Comparison of ENCODE assay signal across 17 cellular contexts in genomic region chr2:235514627-235515363, GRCh38. TPM values are rescaled to one million over a fixed set of nuclear protein-coding genes. Genes with fewer than 3 reads are reported as not detected.
DNase-seq lines count a peak whose midpoint lies in the region; ATAC-seq and TF ChIP-seq lines count a peak whose summit lies in the region.
"Had no signal": no experiment of that assay in that cellular context is flagged by ENCODE, and none has a peak within 500 bp of the region (broad histone marks: within the 10 kb centered on the region; RNA-seq: fewer than 3 reads in every experiment).

No MANE protein-coding gene starts in this region.

- H3F3A ChIP-seq in Loucy (ENCODE audit: low read depth), result no peaks in the 10 kb centered on the region

- H3K9me2 ChIP-seq in Loucy (replicated peaks; ENCODE audit: low read depth, low read length), result no peaks in the 10 kb centered on the region

- H3K4me3 ChIP-seq in Loucy (ENCODE audit: low read length, poor library complexity, severe bottlenecking) (no peak overlapping the region), mucosa of rectum (ENCODE audit: low read length in 2 of 2) (no peak overlapping the region)
- no peak overlapping the region for H3K4me3 ChIP-seq in naive thymus-derived CD4-positive, alpha-beta T cell (ENCODE audit: low read length)
- H3K4me3 ChIP-seq: GM23248, lung had no signal

- CTCF ChIA-PET in Calu3 (lab: Charles Lee), result interaction anchor here (0.5 to 1.3 kb wide), 2 partner anchors 13 to 37 kb away, joined by 3 to 4 read pairs; no protein-coding TSS in a partner anchor
- CTCF ChIA-PET in naive thymus-derived CD4-positive, alpha-beta T cell (lab: Charles Lee), result no interaction called here

- intact Hi-C loops in Calu3 (cut with micrococcal nuclease; ENCODE audit: unreplicated experiment), result no loop called here
- intact Hi-C loops in naive thymus-derived CD4-positive, alpha-beta T cell (cut with micrococcal nuclease), result no loop called here
- intact Hi-C loops in posterior cingulate gyrus (cut with DNase I), result no loop called here

- H3K27ac ChIP-seq in epithelial cell of prostate, result no peak overlapping the region
- H3K27ac ChIP-seq in mucosa of rectum (ENCODE audit: low read depth in 2 of 2, low read length in 2 of 2), result peak overlapping the region; percentile 95 to 98
- no peak overlapping the region for H3K27ac ChIP-seq in naive thymus-derived CD4-positive, alpha-beta T cell (ENCODE audit: low read depth, low read length)
- H3K27ac ChIP-seq: GM23248, HL-60 had no signal

- H3K4me1 ChIP-seq in Loucy (ENCODE audit: insufficient read depth, low read length, poor library complexity, severe bottlenecking), result no peaks in the 10 kb centered on the region
- H3K4me1 ChIP-seq in mucosa of rectum (ENCODE audit: control insufficient read depth in 2 of 2, insufficient read depth in 2 of 2, low read length in 2 of 2), result peaks cover 48 to 58% of the 10 kb centered on the region in 2 donors
- no peaks in the 10 kb centered on the region for H3K4me1 ChIP-seq in naive thymus-derived CD4-positive, alpha-beta T cell (ENCODE audit: control insufficient read depth in 2 of 2, insufficient read depth in 2 of 2, low read length in 2 of 2)

- no peak for ATAC-seq in naive thymus-derived CD4-positive, alpha-beta T cell
- ATAC-seq: activated T-helper 17 cell treated with anti-CD3 and anti-CD28 coated beads, Interleukin-2, amount 50 U/mL, for 72 hours had no signal

- peak; percentile 40 for DNase-seq in Calu3
- peak; percentile 20 for DNase-seq in epithelial cell of prostate (ENCODE audit: low read depth, low spot score)
- no peak for DNase-seq in naive thymus-derived CD4-positive, alpha-beta T cell
- no peak for DNase-seq in posterior cingulate gyrus
- DNase-seq in NCI-H128 (lab: John Stamatoyannopoulos, UW; ENCODE audit: unreplicated experiment), result no peak
- DNase-seq in chondrocyte (ENCODE audit: low spot score), result no peak
- DNase-seq: activated CD4-positive, alpha-beta T cell treated with anti-CD3 and anti-CD28 coated beads, Interleukin-2, amount 50 U/mL, for 1 hour; GM23248; NCI-H226; OCI-M1; stimulated activated naive CD4-positive, alpha-beta T cell; T-helper 2 cell had no signal

- H3K36me3 Mint-ChIP-seq in Calu3 (ENCODE audit: insufficient read depth, unreplicated experiment), result no peaks in the 10 kb centered on the region
- H3K36me3 Mint-ChIP-seq in naive thymus-derived CD4-positive, alpha-beta T cell, result no peaks in the 10 kb centered on the region
- no peaks in the 10 kb centered on the region for H3K36me3 Mint-ChIP-seq in chondrocyte (ENCODE audit: low read depth)

- TF ChIP-seq CTCF in Calu3 (IDR thresholded peaks at IDR 0.05; ENCODE audit: unreplicated experiment) (no peak), Loucy (conservative IDR thresholded peaks at IDR 0.05; ENCODE audit: low read length) (0 out of 2 replicates have a peak, but pooled peaks have one; percentile 8), chondrocyte (IDR thresholded peaks at IDR 0.05) (no peak)

- H3K27me3 Mint-ChIP-seq in Calu3 (ENCODE audit: unreplicated experiment) (no peaks in the 10 kb centered on the region), chondrocyte (ENCODE audit: low read depth) (no peaks in the 10 kb centered on the region)
- H3K27me3 Mint-ChIP-seq in naive thymus-derived CD4-positive, alpha-beta T cell, result peaks cover 0 to 22% (median 7%) of the 10 kb centered on the region in 5 donors

- peaks cover 39% of the 10 kb centered on the region for H3K4me1 Mint-ChIP-seq in Calu3 (ENCODE audit: low read depth, unreplicated experiment)
- H3K4me1 Mint-ChIP-seq in naive thymus-derived CD4-positive, alpha-beta T cell, result no peaks in the 10 kb centered on the region
- peaks cover 27% of the 10 kb centered on the region for H3K4me1 Mint-ChIP-seq in chondrocyte (ENCODE audit: low read depth)
- H3K4me1 Mint-ChIP-seq: activated T-helper 17 cell treated with anti-CD3 and anti-CD28 coated beads, Interleukin-2, amount 50 U/mL, for 72 hours had no signal

- no peaks in the 10 kb centered on the region for H3K79me2 ChIP-seq in Loucy (ENCODE audit: insufficient read depth, low read length)

- H4K20me1 ChIP-seq in Loucy (ENCODE audit: insufficient read depth, low read length, poor library complexity, severe bottlenecking), result no peaks in the 10 kb centered on the region

- H3K4me2 ChIP-seq in Loucy (ENCODE audit: low read depth, low read length, poor library complexity, severe bottlenecking), result no peak overlapping the region

- BruUV-seq in Calu3 (replicated peaks; lab: Mats Ljungman, UMichigan), result no TSS peak

- peak overlapping the region; percentile 16 for H3K4me3 Mint-ChIP-seq in Calu3 (ENCODE audit: low read depth, unreplicated experiment)
- no peak overlapping the region for H3K4me3 Mint-ChIP-seq in naive thymus-derived CD4-positive, alpha-beta T cell
- H3K4me3 Mint-ChIP-seq in chondrocyte (ENCODE audit: unreplicated experiment), result no peak overlapping the region
- H3K4me3 Mint-ChIP-seq: activated T-helper 17 cell treated with anti-CD3 and anti-CD28 coated beads, Interleukin-2, amount 50 U/mL, for 72 hours had no signal

- H3K27ac Mint-ChIP-seq in Calu3 (ENCODE audit: unreplicated experiment) (no peak overlapping the region), chondrocyte (ENCODE audit: unreplicated experiment) (no peak overlapping the region)
- no peak overlapping the region for H3K27ac Mint-ChIP-seq in naive thymus-derived CD4-positive, alpha-beta T cell
- H3K27ac Mint-ChIP-seq: activated T-helper 17 cell treated with anti-CD3 and anti-CD28 coated beads, Interleukin-2, amount 50 U/mL, for 72 hours had no signal

- H3K9ac ChIP-seq in Loucy (ENCODE audit: low read depth, low read length, poor library complexity, severe bottlenecking) (no peak overlapping the region), mucosa of rectum (ENCODE audit: low read depth in 1 of 2, low read length in 2 of 2) (peak overlapping the region in 1 of 2 donors; percentile 44)
- H3K9ac ChIP-seq: GM23248 had no signal

- H2AFZ ChIP-seq in Loucy (ENCODE audit: low read length), result no peak overlapping the region
- H2AFZ ChIP-seq: GM23248 had no signal

- POLR2A ChIA-PET in naive thymus-derived CD4-positive, alpha-beta T cell (lab: Charles Lee), result no interaction called here

- H3K9me3 ChIP-seq in Loucy (ENCODE audit: insufficient read depth, low read depth, low read length), result no peaks in the 10 kb centered on the region; the same call in 1 of the 2 replicates
- H3K9me3 ChIP-seq in mucosa of rectum (ENCODE audit: control insufficient read depth in 2 of 2, low read length in 2 of 2), result no peaks in the 10 kb centered on the region
- no peaks in the 10 kb centered on the region for H3K9me3 ChIP-seq in naive thymus-derived CD4-positive, alpha-beta T cell (ENCODE audit: control insufficient read depth in 2 of 3, low read length in 3 of 3)

- H3K27me3 ChIP-seq in Loucy (ENCODE audit: insufficient read depth, low read length, poor library complexity, severe bottlenecking) (no peaks in the 10 kb centered on the region), mucosa of rectum (ENCODE audit: control insufficient read depth in 2 of 2, insufficient read depth in 2 of 2, low read length in 2 of 2) (no peaks in the 10 kb centered on the region)
- H3K27me3 ChIP-seq in naive thymus-derived CD4-positive, alpha-beta T cell (ENCODE audit: control insufficient read depth in 2 of 2, insufficient read depth in 2 of 2, low read length in 2 of 2), result no peaks in the 10 kb centered on the region

- no peaks in the 10 kb centered on the region for H3K9me3 Mint-ChIP-seq in Calu3 (ENCODE audit: low read depth, unreplicated experiment)
- peaks cover 0 to 17% (median 0%) of the 10 kb centered on the region in 11 donors for H3K9me3 Mint-ChIP-seq in naive thymus-derived CD4-positive, alpha-beta T cell
- H3K9me3 Mint-ChIP-seq in chondrocyte (ENCODE audit: low read depth), result no peaks in the 10 kb centered on the region
- H3K9me3 Mint-ChIP-seq: activated T-helper 17 cell treated with anti-CD3 and anti-CD28 coated beads, Interleukin-2, amount 50 U/mL, for 72 hours had no signal

- H3K36me3 ChIP-seq in Loucy (ENCODE audit: insufficient read depth, low read length) (no peaks in the 10 kb centered on the region), mucosa of rectum (ENCODE audit: control insufficient read depth in 2 of 2, insufficient read depth in 2 of 2, low read length in 2 of 2) (no peaks in the 10 kb centered on the region)
- H3K36me3 ChIP-seq in naive thymus-derived CD4-positive, alpha-beta T cell (ENCODE audit: control insufficient read depth in 2 of 3, insufficient read depth in 3 of 3, low read length in 3 of 3), result no peaks in the 10 kb centered on the region

RNA-seq across cellular contexts. Expression of gene AGAP1, which starts 21.0 kb away (rescaled TPM):
- 56.4 and 63.8 TPM in 2 replicates for total RNA-seq in Calu3 (2022)
- 1 to 10 TPM in 2 of 5 experiments, under 1 TPM in 3; 0.35 to 9.6 (median 0.85) TPM for total RNA-seq in naive thymus-derived CD4-positive, alpha-beta T cell
- not detected for polyA plus RNA-seq in naive thymus-derived CD4-positive, alpha-beta T cell
- 35.5 to 46.7 TPM (median 39.0 TPM) in 3 replicates for total RNA-seq in chondrocyte

Comparison
In these comparisons a context has a peak if more than half of its experiments do, and no peak if none do; other contexts are left out.
1. DNase-seq: peak in Calu3 (single experiment) and epithelial cell of prostate (single experiment); none in naive thymus-derived CD4-positive, alpha-beta T cell (0 of 9), posterior cingulate gyrus (0 of 10), NCI-H128 (single experiment) and chondrocyte (single experiment).
2. H3K27ac ChIP-seq: peak in mucosa of rectum (2 of 2); none in epithelial cell of prostate (single experiment) and naive thymus-derived CD4-positive, alpha-beta T cell (single experiment).